21 cellular contexts compared by ENCODE assay signal in the genomic region with DNA sequence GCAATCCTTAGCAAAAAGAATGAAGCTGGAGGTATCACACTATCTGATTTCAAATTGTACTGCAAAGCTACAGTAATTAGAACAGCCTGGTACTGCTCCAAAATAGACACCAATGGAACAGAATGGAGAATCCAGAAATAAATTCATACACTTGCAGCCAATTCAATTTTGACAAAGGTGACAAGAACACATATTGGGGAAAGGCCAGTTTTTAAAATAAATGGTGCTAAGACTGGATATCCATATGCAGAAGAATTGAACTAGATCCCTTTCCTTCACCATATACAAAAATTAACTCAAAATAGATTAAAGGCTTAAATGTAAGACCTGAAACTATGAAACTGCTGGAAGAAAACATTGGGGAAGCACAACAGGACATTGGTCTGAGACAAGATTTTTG.
"Had no signal": no experiment of that assay in that cellular context is flagged by ENCODE, and none has a peak within 500 bp of the region (broad histone marks: within the 10 kb centered on the region; RNA-seq: fewer than 3 reads in every experiment).

No MANE protein-coding gene starts in this region.

- ATAC-seq: effector memory CD8-positive, alpha-beta T cell; esophagus mucosa; foreskin keratinocyte; gastrocnemius medialis; gastroesophageal sphincter; heart left ventricle; heart right ventricle had no signal

- DNase-seq: colonic mucosa; cortex of kidney; dermis blood vessel endothelial cell; dorsolateral prefrontal cortex; effector CD4-positive, alpha-beta T cell; effector CD8-positive, alpha-beta T cell; effector memory CD4-positive, alpha-beta T cell; effector memory CD8-positive, alpha-beta T cell; endodermal cell; erythroblast; esophagus squamous epithelium; foreskin fibroblast; foreskin keratinocyte; foreskin melanocyte; gastrocnemius medialis; glutamatergic neuron; head of caudate nucleus; heart left ventricle; heart right ventricle had no signal
